In the genomic region with DNA sequence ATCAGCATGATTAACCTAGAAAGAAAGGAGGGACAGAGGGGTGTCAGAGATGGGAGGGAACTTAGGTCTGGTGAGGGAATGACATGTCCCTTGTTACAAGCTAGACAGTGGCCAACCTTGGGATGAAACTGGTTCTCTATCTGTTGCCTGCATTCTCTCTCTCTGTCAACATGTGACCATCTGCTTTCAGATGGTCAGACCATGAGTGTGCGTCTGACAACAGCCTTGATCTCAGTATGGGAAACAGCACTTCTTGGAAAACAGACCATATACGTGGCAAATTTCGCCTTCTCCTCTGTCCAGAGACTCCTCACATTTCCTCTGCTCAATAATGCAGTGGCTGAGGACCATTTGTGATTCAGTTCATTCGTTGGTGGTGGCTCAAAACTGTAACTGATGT, we compare ENCODE assay signal across 15 cellular contexts.
"Had no signal": no experiment of that assay in that cellular context is flagged by ENCODE, and none has a peak within 500 bp of the region (broad histone marks: within the 10 kb centered on the region; RNA-seq: fewer than 3 reads in every experiment).

No MANE protein-coding gene starts in this region.

- FAIRE-seq: colon, small intestine, urothelium cell line had no signal

- ATAC-seq: effector memory CD8-positive, alpha-beta T cell; foreskin keratinocyte; mucosa of descending colon; naive thymus-derived CD8-positive, alpha-beta T cell had no signal

- H3K27ac ChIP-seq: esophagus squamous epithelium, foreskin keratinocyte, neutrophil, right atrium auricular region, thyroid gland had no signal

- DNase-seq: effector memory CD8-positive, alpha-beta T cell; esophagus squamous epithelium; foreskin keratinocyte; kidney glomerular epithelial cell; mucosa of descending colon; naive thymus-derived CD8-positive, alpha-beta T cell; posterior cingulate gyrus; small intestine; stimulated activated CD4-positive, alpha-beta T cell treated with anti-CD3 and anti-CD28 coated beads, Interleukin-2, amount 100 ng/mL, for 48 hours; stimulated activated naive CD4-positive, alpha-beta T cell treated with Interleukin-2 at 50 U/mL for 16 hours; thyroid gland had no signal

- H3K27me3 ChIP-seq: esophagus squamous epithelium, foreskin keratinocyte, neutrophil, right atrium auricular region, thyroid gland had no signal

- H3K4me1 ChIP-seq: esophagus squamous epithelium, foreskin keratinocyte, right atrium auricular region, thyroid gland had no signal

- H3K36me3 ChIP-seq: esophagus squamous epithelium, neutrophil, right atrium auricular region, thyroid gland had no signal

- H3K9me3 ChIP-seq: esophagus squamous epithelium, neutrophil, thyroid gland had no signal

- H3K4me3 ChIP-seq: esophagus squamous epithelium, mucosa of descending colon, right atrium auricular region, thyroid gland had no signal
